In the genomic region with DNA sequence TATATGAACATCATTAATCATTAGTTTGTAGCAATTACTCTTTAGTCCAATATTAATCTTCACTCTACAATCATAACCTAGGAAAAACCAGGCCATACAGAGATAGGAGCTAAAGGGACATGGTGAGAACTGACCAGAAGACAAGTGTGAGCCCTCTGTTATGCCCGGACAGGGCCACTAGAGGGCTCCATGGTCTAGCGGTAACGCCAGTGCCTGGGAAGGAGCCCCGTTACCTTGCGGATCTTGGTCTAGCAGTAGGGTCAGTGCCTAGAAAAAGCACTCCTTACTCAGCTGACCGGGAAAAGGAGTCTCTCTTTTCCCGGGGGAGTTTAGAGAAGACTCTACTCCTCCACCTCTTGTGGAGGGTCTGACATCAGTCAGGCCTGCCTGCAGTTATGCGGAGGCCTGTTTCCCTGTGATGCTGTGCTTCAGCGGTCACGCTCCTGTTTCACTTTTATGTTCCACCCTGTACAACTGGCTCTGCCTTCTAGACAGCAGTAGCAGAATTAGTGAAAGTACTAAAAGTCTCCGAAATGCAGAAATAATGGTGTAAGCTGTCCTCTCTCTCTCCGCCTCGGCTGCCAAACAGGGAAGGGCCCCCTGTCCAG, we compare ENCODE assay signal across 8 cellular contexts. TPM values are rescaled to one million over a fixed set of nuclear protein-coding genes. Genes with fewer than 3 reads are reported as not detected.
DNase-seq lines count a peak whose midpoint lies in the region; ATAC-seq and TF ChIP-seq lines count a peak whose summit lies in the region.

No MANE protein-coding gene starts in this region.

- peaks cover 5 to 6% of the 10 kb centered on the region in 2 donors for H3K4me1 Mint-ChIP-seq in effector memory CD8-positive, alpha-beta T cell (ENCODE audit: low read depth in 2 of 2)

- H3K4me3 Mint-ChIP-seq in effector memory CD8-positive, alpha-beta T cell: peak overlapping the region; percentile 52 to 56

- H3K36me3 ChIP-seq in GM23248 (ENCODE audit: low read depth): no peaks in the 10 kb centered on the region

- H3K9ac ChIP-seq in GM23248: peak overlapping the region; percentile 22; the same call in 1 of the 2 replicates

- peak; percentile 51 for ATAC-seq in effector memory CD8-positive, alpha-beta T cell (replicated peaks)
- ATAC-seq in GM18519 (IDR thresholded peaks at IDR 0.05; ENCODE audit: low FRiP score, unreplicated experiment): no peak

- H3K4me2 ChIP-seq in GM23248 (ENCODE audit: unreplicated experiment): peak overlapping the region; percentile 82

- H3K9me2 ChIP-seq in GM23248 (ENCODE audit: insufficient read depth): no peaks in the 10 kb centered on the region

- H3K36me3 Mint-ChIP-seq in effector memory CD8-positive, alpha-beta T cell (ENCODE audit: insufficient read depth): no peaks in the 10 kb centered on the region

- H3K79me2 ChIP-seq in GM23248 (ENCODE audit: insufficient read depth): no peaks in the 10 kb centered on the region

- no peak overlapping the region for H3K27ac ChIP-seq in GM23248

- H3K4me3 ChIP-seq in AG09309 (ENCODE audit: control insufficient read depth, low read depth, low read length): peak overlapping the region; percentile 37
- peak overlapping the region; percentile 67 for H3K4me3 ChIP-seq in GM23248

- no peak overlapping the region for H3K27ac Mint-ChIP-seq in effector memory CD8-positive, alpha-beta T cell

- no peaks in the 10 kb centered on the region for H3K9me3 ChIP-seq in GM23248 (ENCODE audit: low read depth)

- peaks cover 19 to 27% of the 10 kb centered on the region in 2 donors for H3K27me3 Mint-ChIP-seq in effector memory CD8-positive, alpha-beta T cell

- no peaks in the 10 kb centered on the region for H3K4me1 ChIP-seq in GM23248 (ENCODE audit: insufficient read depth)

- no peaks in the 10 kb centered on the region for H3F3A ChIP-seq in GM23248 (ENCODE audit: insufficient read depth)

- 28 to 32% methylated on average over 13 of the region's 13 CpGs for WGBS in GM23248 (ENCODE audit: low coverage in 1 of 2, low lambda C conversion rate in 2 of 2, missing lambda C conversion rate in 2 of 2), 2 experiments

- in situ Hi-C loops in GM23248 (cut with MboI): no loop called here

- no peaks in the 10 kb centered on the region for H3K9me3 Mint-ChIP-seq in effector memory CD8-positive, alpha-beta T cell

- no peaks in the 10 kb centered on the region; the same call in 1 of the 2 replicates for H3K27me3 ChIP-seq in GM23248 (replicated peaks; ENCODE audit: insufficient read depth)

- DNase-seq in AG09309 (ENCODE audit: low read depth) (peak; percentile 28), GM23248 (peak; percentile 75), NCI-H82 (lab: John Stamatoyannopoulos, UW) (peak; percentile 74), middle frontal gyrus (ENCODE audit: extremely low spot score, low spot score) (peak; percentile 16)
- DNase-seq in activated CD8-positive, alpha-beta memory T cell treated with anti-CD3 and anti-CD28 coated beads for 1 hour (ENCODE audit: extremely low read depth in 1 of 2, low read depth in 1 of 2): peak; percentile 21 to 53
- peak; percentile 55 to 59 (median 55) for DNase-seq in effector memory CD8-positive, alpha-beta T cell
- DNase-seq in stimulated activated CD8-positive, alpha-beta memory T cell treated with anti-CD3 and anti-CD28 coated beads, Interleukin-15, amount 100 ng/mL, for 48 hours (ENCODE audit: low read depth in 2 of 2): peak; percentile 39 to 49

- H4K20me1 ChIP-seq in GM23248 (ENCODE audit: insufficient read depth): no peaks in the 10 kb centered on the region

- peak overlapping the region; percentile 83 for H2AFZ ChIP-seq in GM23248

- TF ChIP-seq CTCF in AG09309 (IDR thresholded peaks at IDR 0.05; ENCODE audit: control insufficient read depth, insufficient read depth, low read depth, low read length, missing control alignments): peak; percentile 91

RNA-seq across cellular contexts. Expression of a gene that starts 13.8 kb away (rescaled TPM):
- not detected in 2 replicates for total RNA-seq in GM23248 (2014; rRNA removed; shearing (Covaris generic))
- not detected in 2 replicates for polyA plus RNA-seq in GM23248 (2016; fragmentation: Nextera tagmentation; extraction: Ambion mirVana)

RNA-seq across cellular contexts. Expression of a gene that starts 26.8 kb away (rescaled TPM):
- not detected in 2 replicates for total RNA-seq in GM23248 (2014; rRNA removed; shearing (Covaris generic))
- polyA plus RNA-seq in GM23248 (2016; fragmentation: Nextera tagmentation; extraction: Ambion mirVana): not detected in 2 replicates

RNA-seq across cellular contexts. Expression of a gene that starts 45.1 kb away (rescaled TPM):
- total RNA-seq in GM23248 (2014; rRNA removed; shearing (Covaris generic)): not detected in 2 replicates
- polyA plus RNA-seq in GM23248 (2016; fragmentation: Nextera tagmentation; extraction: Ambion mirVana): not detected in 2 replicates

Comparison
In these comparisons a context has a peak if more than half of its experiments do, and no peak if none do; other contexts are left out.
1. DNase-seq: peak in every context shown above with its lines; median percentile 75 in GM23248; 74 in NCI-H82; 55 in effector memory CD8-positive, alpha-beta T cell; 44 in stimulated activated CD8-positive, alpha-beta memory T cell treated with anti-CD3 and anti-CD28 coated beads, Interleukin-15, amount 100 ng/mL, for 48 hours; 37 in activated CD8-positive, alpha-beta memory T cell treated with anti-CD3 and anti-CD28 coated beads for 1 hour; 28 in AG09309; 16 in middle frontal gyrus.